In genomic region chr1:17438176-17438976, GRCh38 we compare ENCODE assay signal across 1 cellular context.
TF ChIP-seq lines count a peak whose summit lies in the region.

No MANE protein-coding gene starts in this region.

TF ChIP-seq in HEK293, 187 proteins besides CTCF, POLR2A, EP300 and RAD21 (continued from another document):
- no peak for TF ChIP-seq PBX3 (CRISPR knock-in tag; IDR thresholded peaks at IDR 0.05)
- peak; percentile 90 for TF ChIP-seq GLIS2 (tag by site-specific recombination; IDR thresholded peaks at IDR 0.05)
- TF ChIP-seq YY1 (tag by site-specific recombination; IDR thresholded peaks at IDR 0.05): 0 out of 2 replicates have a peak, but pooled peaks have one; percentile 26
- TF ChIP-seq KLF16 (tag by site-specific recombination; IDR thresholded peaks at IDR 0.05): peak; percentile 91
- TF ChIP-seq ZNF510 (tag by site-specific recombination; IDR thresholded peaks at IDR 0.05; ENCODE audit: insufficient replicate concordance): no peak
- TF ChIP-seq BCL11B (tag by site-specific recombination; IDR thresholded peaks at IDR 0.05; ENCODE audit: low read depth): 0 out of 2 replicates have a peak, but pooled peaks have one; percentile 23
- TF ChIP-seq ZNF544 (tag by site-specific recombination; IDR thresholded peaks at IDR 0.05): no peak
- no peak for TF ChIP-seq ZBTB44 (tag by site-specific recombination; IDR thresholded peaks at IDR 0.05)
- TF ChIP-seq ZSCAN5A (tag by site-specific recombination; IDR thresholded peaks at IDR 0.05): peak; percentile 80; the same call in 1 of the 2 replicates
- TF ChIP-seq ZNF274 (IDR thresholded peaks at IDR 0.05; ENCODE audit: low read length): no peak
- TF ChIP-seq ZNF274 (tag by site-specific recombination; IDR thresholded peaks at IDR 0.05; ENCODE audit: borderline replicate concordance): no peak
- TF ChIP-seq PRDM10 (tag by site-specific recombination; IDR thresholded peaks at IDR 0.05): peak; percentile 85
- peak; percentile 37; the same call in 1 of the 2 replicates for TF ChIP-seq ZSCAN30 (tag by site-specific recombination; IDR thresholded peaks at IDR 0.05)
- TF ChIP-seq SP3 (tag by site-specific recombination; IDR thresholded peaks at IDR 0.05): peak; percentile 86
